ENCODE assay signal across 10 cellular contexts in genomic region chr7:79453266-79453557, GRCh38. TPM values are rescaled to one million over a fixed set of nuclear protein-coding genes. Genes with fewer than 3 reads are reported as not detected.
DNase-seq lines count a peak whose midpoint lies in the region; ATAC-seq and TF ChIP-seq lines count a peak whose summit lies in the region.
"Had no signal": no experiment of that assay in that cellular context is flagged by ENCODE, and none has a peak within 500 bp of the region (broad histone marks: within the 10 kb centered on the region; RNA-seq: fewer than 3 reads in every experiment).

No MANE protein-coding gene starts in this region.

- H3K4me1 ChIP-seq in lung (ENCODE audit: control insufficient read depth in 2 of 2, insufficient read depth in 2 of 2, low read length in 2 of 2) (peaks cover 3 to 7% of the 10 kb centered on the region in 2 donors), thymus (ENCODE audit: control insufficient read depth, insufficient read depth, low read length) (peaks cover 3% of the 10 kb centered on the region)

- H3K27ac ChIP-seq in lung (ENCODE audit: low read depth in 1 of 2, low read length in 1 of 2) (peak overlapping the region; percentile 91 to 95), thymus (ENCODE audit: low read depth) (no peak overlapping the region)
- H3K27ac ChIP-seq: 22Rv1, HL-60 had no signal

- peak; percentile 46 for DNase-seq in DMS53 (lab: John Stamatoyannopoulos, UW)
- DNase-seq in DMS53 treated with DMSO at 0.1 percent for 48 hours (lab: John Stamatoyannopoulos, UW; ENCODE audit: unreplicated experiment) = no peak
- no peak for DNase-seq in choroid plexus epithelial cell (ENCODE audit: low read depth)
- no peak for DNase-seq in lung (ENCODE audit: low spot score)
- DNase-seq in left lobe of liver (ENCODE audit: low spot score) = no peak
- no peak for DNase-seq in HuH-7.5 (ENCODE audit: low spot score)

- peak overlapping the region; percentile 88 for H3K4me3 ChIP-seq in choroid plexus epithelial cell (ENCODE audit: low read depth, low read length)
- peak overlapping the region; percentile 66 for H3K4me3 ChIP-seq in lung
- H3K4me3 ChIP-seq in thymus (ENCODE audit: low read length) = peak overlapping the region; percentile 44

- H3K27me3 ChIP-seq in lung (ENCODE audit: control insufficient read depth, insufficient read depth) (no peaks in the 10 kb centered on the region), thymus (ENCODE audit: control insufficient read depth, insufficient read depth) (peaks cover 27% of the 10 kb centered on the region)

- WGBS in lung, 2 donors = 1% methylated on average over 6 of the region's 6 CpGs
- WGBS in thymus = under 1% methylated on average over 6 of the region's 6 CpGs

- H3K36me3 ChIP-seq in lung (ENCODE audit: control insufficient read depth in 2 of 2, insufficient read depth in 2 of 2, low read length in 2 of 2) (no peaks in the 10 kb centered on the region), thymus (ENCODE audit: control insufficient read depth, insufficient read depth) (no peaks in the 10 kb centered on the region)

- ATAC-seq in lung (ENCODE audit: insufficient read depth, low FRiP score) (no peak), GM19452 (IDR thresholded peaks at IDR 0.05; ENCODE audit: unreplicated experiment) (no peak), left lobe of liver (no peak)

- no peaks in the 10 kb centered on the region for H3K9me3 ChIP-seq in lung (ENCODE audit: control insufficient read depth in 2 of 2, insufficient read depth in 1 of 2, low read length in 1 of 2)
- peaks cover 1% of the 10 kb centered on the region for H3K9me3 ChIP-seq in thymus (ENCODE audit: control insufficient read depth)

- no peak for TF ChIP-seq CTCF in choroid plexus epithelial cell (conservative IDR thresholded peaks at IDR 0.05; ENCODE audit: low read depth, low read length)
- TF ChIP-seq CTCF in lung (IDR thresholded peaks at IDR 0.05; ENCODE audit: control extremely low read depth, extremely low read depth) = no peak

RNA-seq across cellular contexts. Expression of gene MAGI2, which starts 0.3 kb away (rescaled TPM):
- total RNA-seq in lung (10 to 100 TPM in 1 of 2 donors, 1 to 10 TPM in 1; 7.9 to 18.0 TPM), left lobe of liver (2.9 TPM)
- polyA plus RNA-seq in lung (1 to 10 TPM in 1 of 2 donors, under 1 TPM in 1; 0.94 to 2.7 TPM), thymus (1.7 TPM)
